Comparison of ENCODE assay signal across 15 cellular contexts in genomic region chr2:12455626-12456025, GRCh38.
DNase-seq lines count a peak whose midpoint lies in the region; ATAC-seq and TF ChIP-seq lines count a peak whose summit lies in the region.
"Had no signal": no experiment of that assay in that cellular context is flagged by ENCODE, and none has a peak within 500 bp of the region (broad histone marks: within the 10 kb centered on the region; RNA-seq: fewer than 3 reads in every experiment).

No MANE protein-coding gene starts in this region.

- no peak for ATAC-seq in stimulated activated naive CD8-positive, alpha-beta T cell treated with anti-CD3 and anti-CD28 coated beads, Interleukin-15, amount 100 ng/mL, for 72 hours
- ATAC-seq in stimulated activated naive CD8-positive, alpha-beta T cell treated with anti-CD3 and anti-CD28 coated beads, Interleukin-15, Interleukin-2, amounts not matched to agents 100 U/mL and 50 U/mL, for 24 hours, result no peak
- ATAC-seq in T-cell (replicated peaks in 1 of 4) (no peak), GM21576 (IDR thresholded peaks at IDR 0.05; ENCODE audit: unreplicated experiment) (no peak)

- peak overlapping the region; percentile 81 to 91 for H3K27ac Mint-ChIP-seq in stimulated activated naive CD8-positive, alpha-beta T cell treated with anti-CD3 and anti-CD28 coated beads, Interleukin-15, amount 100 ng/mL, for 72 hours
- H3K27ac Mint-ChIP-seq in T-cell, result peak overlapping the region; percentile 72 to 81

- H3K4me1 ChIP-seq in uterus, result peaks cover 0 to 5% of the 10 kb centered on the region in 2 donors
- H3K4me1 ChIP-seq: Peyer's patch had no signal

- H3K4me3 ChIP-seq in uterus, result no peak overlapping the region

- no peaks in the 10 kb centered on the region for H3K36me3 ChIP-seq in uterus
- H3K36me3 ChIP-seq: heart right ventricle, Peyer's patch, vagina had no signal

- no peaks in the 10 kb centered on the region for H3K27me3 ChIP-seq in uterus
- H3K27me3 ChIP-seq: heart right ventricle, Peyer's patch, vagina had no signal

- no peaks in the 10 kb centered on the region for H3K36me3 Mint-ChIP-seq in T-cell
- H3K36me3 Mint-ChIP-seq: immature natural killer cell had no signal

- TF ChIP-seq CTCF in uterus (IDR thresholded peaks at IDR 0.05), result no peak

- H3K4me3 Mint-ChIP-seq in stimulated activated naive CD8-positive, alpha-beta T cell treated with anti-CD3 and anti-CD28 coated beads, Interleukin-15, amount 100 ng/mL, for 72 hours, result no peak overlapping the region
- H3K4me3 Mint-ChIP-seq in T-cell, result peak overlapping the region in 1 of 3 donors; percentile 21

- CTCF ChIA-PET in T-cell (lab: Charles Lee), result interaction anchor here in 1 of 2 donors (1.7 kb wide), 1 partner anchor 261 kb away, joined by 6 read pairs; the partner anchor contains the start of gene TRIB2

- H3K9me3 ChIP-seq in uterus, result no peaks in the 10 kb centered on the region
- H3K9me3 ChIP-seq: heart right ventricle, Peyer's patch, vagina had no signal

- H3K27ac ChIP-seq in uterus, result peak overlapping the region; percentile 11 to 48
- H3K27ac ChIP-seq: vagina had no signal

- no peak for TF ChIP-seq POLR2A in uterus (IDR thresholded peaks at IDR 0.05)

- peaks cover 0 to 6% of the 10 kb centered on the region in 2 donors for H3K9me3 Mint-ChIP-seq in stimulated activated naive CD8-positive, alpha-beta T cell treated with anti-CD3 and anti-CD28 coated beads, Interleukin-15, amount 100 ng/mL, for 72 hours
- H3K9me3 Mint-ChIP-seq in T-cell, result no peaks in the 10 kb centered on the region
- H3K9me3 Mint-ChIP-seq: immature natural killer cell; naive thymus-derived CD4-positive, alpha-beta T cell had no signal

- H3K4me1 Mint-ChIP-seq in stimulated activated naive CD8-positive, alpha-beta T cell treated with anti-CD3 and anti-CD28 coated beads, Interleukin-15, amount 100 ng/mL, for 72 hours, result peaks cover 27% of the 10 kb centered on the region
- H3K4me1 Mint-ChIP-seq in T-cell, result peaks cover 43 to 55% (median 44%) of the 10 kb centered on the region in 3 donors

- no peak for DNase-seq in stimulated activated naive CD8-positive, alpha-beta T cell treated with anti-CD3 and anti-CD28 coated beads, Interleukin-15, amount 100 ng/mL, for 72 hours
- DNase-seq in stimulated activated naive CD8-positive, alpha-beta T cell treated with anti-CD3 and anti-CD28 coated beads, Interleukin-15, Interleukin-2, amounts not matched to agents 100 U/mL and 50 U/mL, for 24 hours, result no peak
- DNase-seq in T-cell (no peak), fibroblast of peridontal ligament (ENCODE audit: extremely low read depth) (peak; percentile 81), uterus (no peak), globus pallidus (ENCODE audit: low spot score) (no peak), NCI-H82 treated with DMSO at 0.1 percent for 48 hours (lab: John Stamatoyannopoulos, UW; ENCODE audit: unreplicated experiment) (no peak)
- DNase-seq: NCI-H1105 treated with DMSO at 0.1 percent for 48 hours, NCI-H748 treated with DMSO at 0.1 percent for 48 hours had no signal

- intact Hi-C loops in uterus (cut with DNase I; ENCODE audit: low total_unique reads), result loop anchor here (10.0 kb wide), 1 partner anchor 259 kb away; the partner anchor contains the start of gene TRIB2

- no peaks in the 10 kb centered on the region for H3K27me3 Mint-ChIP-seq in stimulated activated naive CD8-positive, alpha-beta T cell treated with anti-CD3 and anti-CD28 coated beads, Interleukin-15, amount 100 ng/mL, for 72 hours
- H3K27me3 Mint-ChIP-seq in T-cell, result no peaks in the 10 kb centered on the region
- H3K27me3 Mint-ChIP-seq: naive thymus-derived CD4-positive, alpha-beta T cell had no signal

- POLR2A ChIA-PET in T-cell (lab: Charles Lee), result no interaction called here
